Comparison of ENCODE assay signal across 8 cellular contexts in genomic region chr17:50094753-50095616, GRCh38. TPM values are rescaled to one million over a fixed set of nuclear protein-coding genes. Genes with fewer than 3 reads are reported as not detected.
DNase-seq lines count a peak whose midpoint lies in the region; ATAC-seq and TF ChIP-seq lines count a peak whose summit lies in the region.

PDK2 (plus strand) TSS chr17:50095351; CDS start chr17:50095436, 85 bp downstream.

- peak within 1 kb of the TSS; percentile 82 for H3K9ac ChIP-seq in mucosa of stomach (ENCODE audit: low read length)

- H3K4me3 ChIP-seq in PC-9 (peak within 1 kb of the TSS; percentile 88), mucosa of stomach (ENCODE audit: low read length) (peak within 1 kb of the TSS; percentile 84)

- no peak for TF ChIP-seq POLR2A in erythroblast (IDR thresholded peaks at IDR 0.05; ENCODE audit: low read length)

- peaks cover 55% of the 10 kb centered on the region for H3F3A ChIP-seq in PC-9 (ENCODE audit: insufficient read depth, low read depth)

- peak; percentile 83 for ATAC-seq in GM21723 (IDR thresholded peaks at IDR 0.05; ENCODE audit: unreplicated experiment)
- ATAC-seq in activated T-cell treated with anti-CD3 and anti-CD28 coated beads, Interleukin-2, amount 50 U/mL, for 4 hours, result peak; percentile 93 to 96

- no TSS peak for BruUV-seq in PC-9 (replicated peaks; lab: Mats Ljungman, UMichigan)

- peaks cover 14% of the 10 kb centered on the region for H4K20me1 ChIP-seq in PC-9 (ENCODE audit: insufficient read depth)

- peak within 1 kb of the TSS; percentile 94 for H3K4me2 ChIP-seq in PC-9

- H3K4me1 ChIP-seq in PC-9 (replicated peaks; ENCODE audit: insufficient read depth), result peaks cover 18% of the 10 kb centered on the region
- peaks cover 17% of the 10 kb centered on the region for H3K4me1 ChIP-seq in mucosa of stomach (ENCODE audit: control insufficient read depth, insufficient read depth, low read length)

- H3K79me2 ChIP-seq in PC-9 (ENCODE audit: low read depth), result peaks cover 6% of the 10 kb centered on the region; the same call in 1 of the 2 replicates

- H3K9me3 ChIP-seq in PC-9 (ENCODE audit: insufficient read depth, low read depth) (no peaks in the 10 kb centered on the region), mucosa of stomach (ENCODE audit: control insufficient read depth, low read length) (no peaks in the 10 kb centered on the region)

- H3K27ac ChIP-seq in PC-9, result peak within 1 kb of the TSS; percentile 12; the same call in 1 of the 2 replicates

- POLR2A ChIA-PET in PC-9 (lab: Charles Lee; ENCODE audit: unreplicated experiment), result no interaction called here

- CTCF ChIA-PET in PC-9 (lab: Charles Lee), result interaction anchor here (0.7 to 1.6 kb wide), 6 partner anchors 13 to 203 kb away, joined by 3 to 22 read pairs (median 6); partner anchors contain the start of gene ITGA3

- H3K4me3 Mint-ChIP-seq in activated T-cell treated with anti-CD3 and anti-CD28 coated beads, Interleukin-2, amount 50 U/mL, for 4 hours, result peak within 1 kb of the TSS; percentile 93

- H3K4me1 Mint-ChIP-seq in activated T-cell treated with anti-CD3 and anti-CD28 coated beads, Interleukin-2, amount 50 U/mL, for 4 hours (ENCODE audit: low read depth), result peaks cover 27% of the 10 kb centered on the region

- H3K27me3 Mint-ChIP-seq in activated T-cell treated with anti-CD3 and anti-CD28 coated beads, Interleukin-2, amount 50 U/mL, for 4 hours (ENCODE audit: low read depth), result no peaks in the 10 kb centered on the region

- H2AFZ ChIP-seq in PC-9, result peak within 1 kb of the TSS; percentile 95

- H3K36me3 ChIP-seq in PC-9 (ENCODE audit: low read depth) (peaks cover 3% of the 10 kb centered on the region; the same call in 1 of the 2 replicates), mucosa of stomach (ENCODE audit: control insufficient read depth, insufficient read depth, low read length) (peaks cover 4% of the 10 kb centered on the region)

- peaks cover 3% of the 10 kb centered on the region for H3K36me3 Mint-ChIP-seq in activated T-cell treated with anti-CD3 and anti-CD28 coated beads, Interleukin-2, amount 50 U/mL, for 4 hours (ENCODE audit: insufficient read depth)

- no peaks in the 10 kb centered on the region for H3K9me2 ChIP-seq in PC-9 (ENCODE audit: insufficient read depth)

- H3K9me3 Mint-ChIP-seq in activated T-cell treated with anti-CD3 and anti-CD28 coated beads, Interleukin-2, amount 50 U/mL, for 4 hours, result no peaks in the 10 kb centered on the region

- peak; percentile 99 for DNase-seq in DMS53 (lab: John Stamatoyannopoulos, UW)
- peak; percentile 98 for DNase-seq in KBM-7
- peak; percentile 92 to 97 for DNase-seq in PC-9
- peak; percentile 94 for DNase-seq in activated T-cell treated with anti-CD3 and anti-CD28 coated beads, Interleukin-2, amount 50 U/mL, for 4 hours
- DNase-seq in erythroblast (lab: John Stamatoyannopoulos, UW), result peak; percentile 66 to 69
- peak; percentile 95 for DNase-seq in stimulated activated CD8-positive, alpha-beta memory T cell treated with anti-CD3 and anti-CD28 coated beads, Interleukin-4, amount 100 ng/mL, for 48 hours

- in situ Hi-C loops in KBM-7 (cut with MboI; ENCODE audit: low pct_unique_long_range_greater_than_20kb, low sequenced_read_pairs), result no loop called here

- H3K27me3 ChIP-seq in PC-9 (ENCODE audit: insufficient read depth, low read depth) (no peaks in the 10 kb centered on the region), mucosa of stomach (ENCODE audit: control insufficient read depth, insufficient read depth, low read length) (no peaks in the 10 kb centered on the region)

- no peak for TF ChIP-seq CTCF in PC-9 (conservative IDR thresholded peaks at IDR 0.05)

- intact Hi-C loops in PC-9 (cut with micrococcal nuclease; ENCODE audit: unreplicated experiment), result loop anchor here (1.0 to 10.0 kb wide), 6 partner anchors 40 to 380 kb away; partner anchors contain the start of gene RSAD1

RNA-seq across cellular contexts. Expression of gene PDK2, which starts in this region (rescaled TPM):
- total RNA-seq in PC-9 (2021), result 38.6 and 58.7 TPM in 2 replicates
- total RNA-seq in activated T-cell treated with anti-CD3 and anti-CD28 coated beads, Interleukin-2, amount 50 U/mL, for 4 hours, result 10 to 100 TPM in 1 of 3 donors, 1 to 10 TPM in 2; 8.8 to 11.7 (median 9.2) TPM

Comparison
In these comparisons a context has a peak if more than half of its experiments do, and no peak if none do; other contexts are left out.
1. Peak in every context shown above with its lines: DNase-seq, ATAC-seq, H3K4me3 ChIP-seq and H3K27ac ChIP-seq.